Comparison of ENCODE assay signal across 1 cellular context in the genomic region with DNA sequence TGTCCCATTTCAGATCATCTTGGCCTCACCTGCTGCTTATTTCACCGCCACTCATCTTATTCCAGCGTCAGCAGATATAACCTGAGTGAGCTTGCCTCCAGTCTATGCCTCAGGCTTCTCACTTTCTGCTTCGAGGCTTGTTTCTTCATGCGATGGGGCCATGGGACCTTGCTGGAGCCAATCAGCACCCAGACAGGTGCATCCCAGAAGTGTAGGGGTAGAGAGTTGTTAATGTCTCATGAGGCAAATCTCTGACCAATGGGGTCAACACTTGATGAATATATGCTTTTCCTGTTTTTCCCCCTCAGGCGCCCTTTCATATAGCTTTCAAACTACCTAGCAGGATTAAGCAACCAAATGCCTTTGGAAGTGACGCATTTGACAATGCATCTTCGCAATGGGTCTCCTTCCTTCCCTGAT.
TF ChIP-seq lines count a peak whose summit lies in the region.

No MANE protein-coding gene starts in this region.

TF ChIP-seq in GM12878, 131 proteins besides CTCF, POLR2A, EP300 and RAD21:
- no peak for TF ChIP-seq TBL1XR1 (IDR thresholded peaks at IDR 0.05; ENCODE audit: low read depth, low read length)
- no peak for TF ChIP-seq ZNF24 (IDR thresholded peaks at IDR 0.05)
- no peak for TF ChIP-seq NR2C1 (IDR thresholded peaks at IDR 0.05)
- no peak for TF ChIP-seq TCF7 (IDR thresholded peaks at IDR 0.05; ENCODE audit: borderline replicate concordance)
